12 cellular contexts compared by ENCODE assay signal in the genomic region with DNA sequence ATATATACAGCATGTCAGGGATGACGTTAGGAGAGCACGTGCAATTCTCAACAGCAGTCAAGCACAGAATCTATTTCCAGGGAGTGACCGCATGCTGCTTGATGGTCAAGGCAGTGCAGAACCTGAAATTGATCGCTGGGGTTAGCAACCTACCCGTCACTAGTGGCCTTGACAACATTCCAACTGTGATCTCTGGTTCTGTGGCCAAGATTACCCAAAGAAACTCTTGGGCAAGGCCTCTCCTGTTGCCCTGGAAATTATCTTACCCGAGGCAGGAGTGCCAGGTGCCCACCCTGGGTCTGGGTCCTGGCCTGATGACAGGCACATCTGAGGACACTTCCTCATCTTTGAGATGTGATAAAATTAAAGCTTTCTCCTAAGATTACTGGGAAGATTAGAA. TPM values are rescaled to one million over a fixed set of nuclear protein-coding genes. Genes with fewer than 3 reads are reported as not detected.
DNase-seq lines count a peak whose midpoint lies in the region; ATAC-seq and TF ChIP-seq lines count a peak whose summit lies in the region.
"Had no signal": no experiment of that assay in that cellular context is flagged by ENCODE, and none has a peak within 500 bp of the region (broad histone marks: within the 10 kb centered on the region; RNA-seq: fewer than 3 reads in every experiment).

No MANE protein-coding gene starts in this region.

- no peak overlapping the region for H3K23ac ChIP-seq in IMR-90 (ENCODE audit: low read depth, low read length)

- H3K36me3 Mint-ChIP-seq in CD4-positive, CD25-positive, alpha-beta regulatory T cell = peaks cover 13% of the 10 kb centered on the region

- peaks cover 4 to 66% (median 32%) of the 10 kb centered on the region in 4 donors for H3K4me1 Mint-ChIP-seq in CD4-positive, CD25-positive, alpha-beta regulatory T cell

- no peak for DNase-seq in CD4-positive, CD25-positive, alpha-beta regulatory T cell
- DNase-seq in IMR-90 (no peak), adrenal gland (peak; percentile 82 to 94 (median 90)), mucosa of gallbladder (ENCODE audit: low spot score) (peak; percentile 77), left lung (no peak), LoVo (ENCODE audit: low spot score) (no peak), Ammon's horn (ENCODE audit: low spot score) (no peak)
- DNase-seq: NCI-H526 treated with DMSO at 0.1 percent for 48 hours, transverse colon had no signal

- no peak overlapping the region for H2BK15ac ChIP-seq in IMR-90 (ENCODE audit: low read depth, low read length)

- H3K9ac ChIP-seq in IMR-90 (ENCODE audit: low read depth, low read length) = no peak overlapping the region

- no peak overlapping the region for H2BK5ac ChIP-seq in IMR-90 (ENCODE audit: low read depth, low read length, poor library complexity, severe bottlenecking)

- peaks cover 55% of the 10 kb centered on the region for H3K4me1 ChIP-seq in CD4-positive, CD25-positive, alpha-beta regulatory T cell (ENCODE audit: control insufficient read depth, insufficient read depth, low read length, poor library complexity, severe bottlenecking)
- H3K4me1 ChIP-seq in IMR-90 (ENCODE audit: control insufficient read depth, insufficient read depth, low read length) (peaks cover 20% of the 10 kb centered on the region), adrenal gland (replicated peaks in 1 of 2) (peaks cover 49 to 64% of the 10 kb centered on the region in 2 donors), left lung (peaks cover 25 to 61% of the 10 kb centered on the region in 2 donors)
- H3K4me1 ChIP-seq: foreskin keratinocyte had no signal

- dilution Hi-C loops in IMR-90 (cut with HindIII; ENCODE audit: low sequenced_read_pairs, unreplicated experiment) = no loop called here

- CTCF ChIA-PET in IMR-90 (lab: Yijun Ruan, JAX) = interaction anchor here (0.6 kb wide), 1 partner anchor 598 kb away, joined by 3 read pairs; no protein-coding TSS in a partner anchor

- 97% methylated on average over 3 of the region's 6 CpGs; no CpG with 5 or more reads in 1 of the 2 experiments for WGBS in IMR-90 (ENCODE audit: extremely low coverage in 2 of 2, insufficient read length in 1 of 2), 2 experiments
- WGBS in adrenal gland, 4 donors = 25 to 47% (median 33%) methylated on average over 6 of the region's 6 CpGs

- TF ChIP-seq POLR2A in IMR-90 (IDR thresholded peaks at IDR 0.05; ENCODE audit: low read depth, low read length) (no peak), adrenal gland (IDR thresholded peaks at IDR 0.05) (peak; percentile 13 to 36)

- no peak overlapping the region for H4K5ac ChIP-seq in IMR-90 (ENCODE audit: low read depth, low read length)

- peak overlapping the region; percentile 27 to 91 (median 86) for H3K4me3 Mint-ChIP-seq in CD4-positive, CD25-positive, alpha-beta regulatory T cell

- no peak overlapping the region for H4K91ac ChIP-seq in IMR-90 (ENCODE audit: insufficient read depth, low read depth, low read length)

- no peak for ATAC-seq in CD4-positive, CD25-positive, alpha-beta regulatory T cell (ENCODE audit: low read depth in 2 of 2)
- ATAC-seq in IMR-90 (ENCODE audit: low read depth) (no peak), HG03045 (IDR thresholded peaks at IDR 0.05; ENCODE audit: unreplicated experiment) (no peak), left lung (no peak)
- ATAC-seq: foreskin keratinocyte, left colon had no signal

- peaks cover 11% of the 10 kb centered on the region; the same call in 1 of the 2 replicates for H4K20me1 ChIP-seq in IMR-90 (ENCODE audit: insufficient read depth, low read length)

- no peak overlapping the region for H3K27ac ChIP-seq in CD4-positive, CD25-positive, alpha-beta regulatory T cell (ENCODE audit: insufficient read depth, low read length, poor library complexity, severe bottlenecking)
- no peak overlapping the region for H3K27ac ChIP-seq in IMR-90 (ENCODE audit: insufficient read depth, low read length)
- H3K27ac ChIP-seq in adrenal gland = peak overlapping the region; percentile 52 to 95 (median 89)
- H3K27ac ChIP-seq in left lung = no peak overlapping the region
- H3K27ac ChIP-seq: foreskin keratinocyte had no signal

- H3K14ac ChIP-seq in IMR-90 (replicated peaks; ENCODE audit: low read depth, low read length) = no peak overlapping the region

- H3K36me3 ChIP-seq in CD4-positive, CD25-positive, alpha-beta regulatory T cell (ENCODE audit: control insufficient read depth, insufficient read depth, low read length) = peaks cover 17% of the 10 kb centered on the region
- H3K36me3 ChIP-seq in IMR-90 (ENCODE audit: control insufficient read depth, insufficient read depth, low read length) (peaks cover 10% of the 10 kb centered on the region), adrenal gland (replicated peaks in 1 of 2) (peaks cover 0 to 29% of the 10 kb centered on the region in 2 donors), left lung (peaks cover 0 to 32% of the 10 kb centered on the region in 2 donors)

- no peak overlapping the region for H2AK5ac ChIP-seq in IMR-90 (ENCODE audit: low read depth, low read length)

- H2BK120ac ChIP-seq in IMR-90 (ENCODE audit: low read depth, low read length) = no peak overlapping the region

- H3K9me3 Mint-ChIP-seq in CD4-positive, CD25-positive, alpha-beta regulatory T cell = no peaks in the 10 kb centered on the region

- no TSS peak for BruUV-seq in IMR-90 (replicated peaks; lab: Mats Ljungman, UMichigan)

- H3K4ac ChIP-seq in IMR-90 (ENCODE audit: low read depth, low read length) = no peak overlapping the region

- H4K8ac ChIP-seq in IMR-90 (ENCODE audit: low read depth in 2 of 2, low read length in 2 of 2) = no peak overlapping the region

- peaks cover 0 to 29% of the 10 kb centered on the region in 2 experiments for H3K79me1 ChIP-seq in IMR-90 (ENCODE audit: low read depth in 1 of 2, low read length in 2 of 2)

- no peak overlapping the region for H3K4me2 ChIP-seq in IMR-90 (ENCODE audit: low read depth, low read length)

- H2AK9ac ChIP-seq in IMR-90 (replicated peaks; ENCODE audit: low read depth, low read length, poor library complexity) = peak overlapping the region; percentile 67

- H3K27me3 ChIP-seq in CD4-positive, CD25-positive, alpha-beta regulatory T cell (ENCODE audit: control insufficient read depth, insufficient read depth, low read length) = no peaks in the 10 kb centered on the region
- no peaks in the 10 kb centered on the region for H3K27me3 ChIP-seq in IMR-90 (ENCODE audit: control insufficient read depth, insufficient read depth, low read length)
- H3K27me3 ChIP-seq in adrenal gland = no peaks in the 10 kb centered on the region
- H3K27me3 ChIP-seq in left lung = peaks cover 0 to 15% of the 10 kb centered on the region in 2 donors
- H3K27me3 ChIP-seq: foreskin keratinocyte, transverse colon had no signal

- H3K9me1 ChIP-seq in IMR-90 (ENCODE audit: insufficient read depth, low read length) = 0 out of 2 replicates have a peak, but pooled peaks cover 2% of the 10 kb centered on the region

- TF ChIP-seq CTCF in IMR-90 (conservative IDR thresholded peaks at IDR 0.05; ENCODE audit: low read depth, low read length) = no peak
- no peak for TF ChIP-seq CTCF in adrenal gland (IDR thresholded peaks at IDR 0.05)
- no peak for TF ChIP-seq CTCF in left lung (IDR thresholded peaks at IDR 0.05)

- peak overlapping the region in 2 of 3 donors; percentile 86 to 89 for H3K27ac Mint-ChIP-seq in CD4-positive, CD25-positive, alpha-beta regulatory T cell

- H3K9me3 ChIP-seq in CD4-positive, CD25-positive, alpha-beta regulatory T cell (ENCODE audit: control insufficient read depth in 2 of 2, low read length in 2 of 2) = no peaks in the 10 kb centered on the region
- no peaks in the 10 kb centered on the region for H3K9me3 ChIP-seq in IMR-90 (ENCODE audit: control insufficient read depth, insufficient read depth, low read length)
- no peaks in the 10 kb centered on the region for H3K9me3 ChIP-seq in adrenal gland (replicated peaks in 1 of 3)
- no peaks in the 10 kb centered on the region for H3K9me3 ChIP-seq in left lung
- H3K9me3 ChIP-seq: transverse colon had no signal

- intact Hi-C loops in IMR-90 (cut with micrococcal nuclease) = loop anchor here (5.0 kb wide), 1 partner anchor 138 kb away; no protein-coding TSS in a partner anchor
- intact Hi-C loops in adrenal gland (cut with DNase I) = no loop called here
- intact Hi-C loops in left lung (cut with DNase I) = no loop called here

- no peak overlapping the region for H3K4me3 ChIP-seq in CD4-positive, CD25-positive, alpha-beta regulatory T cell (ENCODE audit: low read depth, low read length)
- H3K4me3 ChIP-seq in IMR-90 (ENCODE audit: insufficient read depth, low read depth, low read length) = no peak overlapping the region
- peak overlapping the region in 1 of 4 donors; percentile 75 for H3K4me3 ChIP-seq in adrenal gland
- H3K4me3 ChIP-seq in left lung = no peak overlapping the region

- no peak overlapping the region for H2AFZ ChIP-seq in IMR-90 (replicated peaks; ENCODE audit: low read length, poor library complexity)

- POLR2A ChIA-PET in IMR-90 (lab: Charles Lee; ENCODE audit: unreplicated experiment) = no interaction called here

- no peak overlapping the region for H2BK20ac ChIP-seq in IMR-90 (ENCODE audit: low read depth, low read length)

- no peak overlapping the region for H3K18ac ChIP-seq in IMR-90 (ENCODE audit: low read depth, low read length)

- in situ Hi-C loops in IMR-90 (cut with MboI; ENCODE audit: low sequenced_read_pairs) = no loop called here

- H3K56ac ChIP-seq in IMR-90 (ENCODE audit: extremely low read depth, insufficient read depth, low read length) = no peak overlapping the region

- TF ChIP-seq RAD21 in IMR-90 (IDR thresholded peaks at IDR 0.05; ENCODE audit: low read length) = no peak

- H3K27me3 Mint-ChIP-seq in CD4-positive, CD25-positive, alpha-beta regulatory T cell = peaks cover 5% of the 10 kb centered on the region

RNA-seq across cellular contexts. Expression of gene TM7SF2, which starts 2.2 kb away (rescaled TPM):
- 20.2 TPM for total RNA-seq in CD4-positive, CD25-positive, alpha-beta regulatory T cell
- polyA plus RNA-seq in CD4-positive, CD25-positive, alpha-beta regulatory T cell = 10 to 100 TPM in 2 of 4 donors, 1 to 10 TPM in 2; 8.0 to 11.1 (median 9.4) TPM
- total RNA-seq in IMR-90 (2012; rRNA removed) = 4.7 and 5.7 TPM in 2 replicates
- 7.6 and 11.5 TPM in 2 replicates for polyA plus RNA-seq in IMR-90 (2012; rRNA removed)
- 12.0 and 19.9 TPM in 2 replicates for polyA plus RNA-seq in IMR-90 (2012; cell fraction: cytosol; rRNA removed)
- polyA plus RNA-seq in IMR-90 (2012; cell fraction: nucleus; rRNA removed; ENCODE audit: low replicate concordance) = 27.7 and 50.8 TPM in 2 replicates
- total RNA-seq in adrenal gland = 1,000 to 10,000 TPM in 2 of 8 donors, 100 to 1,000 TPM in 6; 278 to 1,807 (median 752) TPM
- 100 to 1,000 TPM; 259 to 849 (median 589) TPM for polyA plus RNA-seq in adrenal gland
- 184 TPM for total RNA-seq in mucosa of gallbladder
- total RNA-seq in left lung = 10 to 100 TPM; 37.1 to 41.0 TPM

RNA-seq across cellular contexts. Expression of gene ZNHIT2, which starts 3.7 kb away (rescaled TPM):
- total RNA-seq in CD4-positive, CD25-positive, alpha-beta regulatory T cell = 6.0 TPM
- polyA plus RNA-seq in CD4-positive, CD25-positive, alpha-beta regulatory T cell = 10 to 100 TPM; 20.1 to 29.0 (median 22.7) TPM
- 3.6 and 3.9 TPM in 2 replicates for total RNA-seq in IMR-90 (2012; rRNA removed)
- polyA plus RNA-seq in IMR-90 (2012; rRNA removed) = 5.9 and 7.7 TPM in 2 replicates
- 11.1 and 11.4 TPM in 2 replicates for polyA plus RNA-seq in IMR-90 (2012; cell fraction: cytosol; rRNA removed)
- polyA plus RNA-seq in IMR-90 (2012; cell fraction: nucleus; rRNA removed; ENCODE audit: low replicate concordance) = 2.5 and 10.5 TPM in 2 replicates
- total RNA-seq in adrenal gland = 10 to 100 TPM; 10.7 to 30.0 (median 20.5) TPM
- polyA plus RNA-seq in adrenal gland = 10 to 100 TPM in 2 of 3 donors, under 1 TPM in 1; 0.48 to 39.8 (median 32.1) TPM
- 15.1 TPM for total RNA-seq in mucosa of gallbladder
- 10 to 100 TPM in 1 of 2 donors, 1 to 10 TPM in 1; 8.0 to 10.6 TPM for total RNA-seq in left lung

RNA-seq across cellular contexts. Expression of gene FAU, which starts 8.1 kb away (rescaled TPM):
- 1,172 TPM for total RNA-seq in CD4-positive, CD25-positive, alpha-beta regulatory T cell
- 1,000 to 10,000 TPM; 1,003 to 1,125 (median 1,056) TPM for polyA plus RNA-seq in CD4-positive, CD25-positive, alpha-beta regulatory T cell
- total RNA-seq in IMR-90 (2012; rRNA removed) = 189 and 285 TPM in 2 replicates
- 652 and 804 TPM in 2 replicates for polyA plus RNA-seq in IMR-90 (2012; rRNA removed)
- polyA plus RNA-seq in IMR-90 (2012; cell fraction: cytosol; rRNA removed) = 812 and 1,747 TPM in 2 replicates
- 249 and 290 TPM in 2 replicates for polyA plus RNA-seq in IMR-90 (2012; cell fraction: nucleus; rRNA removed; ENCODE audit: low replicate concordance)
- total RNA-seq in adrenal gland = 1,000 to 10,000 TPM in 5 of 8 donors, 100 to 1,000 TPM in 3; 361 to 1,303 (median 1,029) TPM
- 1,000 to 10,000 TPM in 2 of 3 donors, 100 to 1,000 TPM in 1; 656 to 2,488 (median 2,066) TPM for polyA plus RNA-seq in adrenal gland
- 835 TPM for total RNA-seq in mucosa of gallbladder
- total RNA-seq in left lung = 100 to 1,000 TPM; 621 to 685 TPM

RNA-seq across cellular contexts. Expression of gene MRPL49, which starts 8.3 kb away (rescaled TPM):
- 47.7 TPM for total RNA-seq in CD4-positive, CD25-positive, alpha-beta regulatory T cell
- polyA plus RNA-seq in CD4-positive, CD25-positive, alpha-beta regulatory T cell = 100 to 1,000 TPM; 104 to 125 (median 111) TPM
- 54.2 and 55.2 TPM in 2 replicates for total RNA-seq in IMR-90 (2012; rRNA removed)
- 51.5 and 56.8 TPM in 2 replicates for polyA plus RNA-seq in IMR-90 (2012; rRNA removed)
- polyA plus RNA-seq in IMR-90 (2012; cell fraction: cytosol; rRNA removed) = 39.1 and 52.5 TPM in 2 replicates
- 24.5 and 42.4 TPM in 2 replicates for polyA plus RNA-seq in IMR-90 (2012; cell fraction: nucleus; rRNA removed; ENCODE audit: low replicate concordance)
- total RNA-seq in adrenal gland = 100 to 1,000 TPM; 113 to 180 (median 135) TPM
- polyA plus RNA-seq in adrenal gland = 100 to 1,000 TPM in 1 of 3 donors, 10 to 100 TPM in 2; 32.7 to 122 (median 33.9) TPM
- 46.5 TPM for total RNA-seq in mucosa of gallbladder
- 10 to 100 TPM; 46.8 to 47.2 TPM for total RNA-seq in left lung

RNA-seq across cellular contexts. Expression of gene VPS51, which starts 17.8 kb away (rescaled TPM):
- total RNA-seq in CD4-positive, CD25-positive, alpha-beta regulatory T cell = 234 TPM
- 100 to 1,000 TPM in 1 of 4 donors, 10 to 100 TPM in 3; 84.2 to 109 (median 96.3) TPM for polyA plus RNA-seq in CD4-positive, CD25-positive, alpha-beta regulatory T cell
- total RNA-seq in IMR-90 (2012; rRNA removed) = 82.5 and 113 TPM in 2 replicates
- polyA plus RNA-seq in IMR-90 (2012; rRNA removed) = 56.3 and 71.2 TPM in 2 replicates
- polyA plus RNA-seq in IMR-90 (2012; cell fraction: cytosol; rRNA removed) = 72.8 and 96.0 TPM in 2 replicates
- 76.6 and 194 TPM in 2 replicates for polyA plus RNA-seq in IMR-90 (2012; cell fraction: nucleus; rRNA removed; ENCODE audit: low replicate concordance)
- total RNA-seq in adrenal gland = 100 to 1,000 TPM in 7 of 8 donors, 10 to 100 TPM in 1; 97.7 to 269 (median 165) TPM
- polyA plus RNA-seq in adrenal gland = 100 to 1,000 TPM in 2 of 3 donors, 10 to 100 TPM in 1; 28.0 to 151 (median 140) TPM
- 116 TPM for total RNA-seq in mucosa of gallbladder
- 10 to 100 TPM; 79.4 to 86.8 TPM for total RNA-seq in left lung

Comparison
In these comparisons a context has a peak if more than half of its experiments do, and no peak if none do; other contexts are left out.
1. DNase-seq: peak in adrenal gland (7 of 7) and mucosa of gallbladder (single experiment); none in CD4-positive, CD25-positive, alpha-beta regulatory T cell (0 of 3), IMR-90 (single experiment), left lung (0 of 2), LoVo (single experiment) and Ammon's horn (single experiment).
2. H3K27ac ChIP-seq: peak in adrenal gland (5 of 5); none in CD4-positive, CD25-positive, alpha-beta regulatory T cell (single experiment), IMR-90 (single experiment) and left lung (0 of 2).